Comparison of ENCODE assay signal across 1 cellular context in the genomic region with DNA sequence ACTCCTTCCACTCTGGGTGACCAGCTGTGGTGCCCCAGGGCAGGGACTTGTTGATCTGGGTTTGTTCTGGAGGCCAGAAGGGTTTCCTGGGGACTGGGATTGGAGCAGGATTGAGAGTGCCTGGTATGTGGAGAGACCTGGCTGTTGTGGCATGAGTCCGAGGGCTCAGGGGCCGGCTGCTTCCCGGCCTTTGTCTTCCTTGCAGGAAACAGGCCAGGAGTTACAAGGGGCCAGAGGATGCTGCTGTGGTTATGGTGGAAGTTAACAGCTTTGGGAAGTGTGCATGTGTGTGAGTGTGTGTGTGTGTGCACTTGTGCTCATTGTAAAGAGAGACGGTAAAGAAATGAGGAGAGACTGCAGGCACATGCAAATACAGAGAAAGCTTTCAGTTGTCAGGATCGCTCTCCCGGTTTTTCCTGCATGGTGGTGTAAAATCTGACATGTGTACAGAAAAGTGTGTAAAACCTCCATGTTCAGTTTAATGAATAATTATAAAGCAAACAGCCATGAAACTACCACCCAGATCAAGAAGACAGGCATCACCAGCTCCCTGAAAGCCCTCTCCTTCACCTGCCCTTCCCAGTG.
TF ChIP-seq lines count a peak whose summit lies in the region.

No MANE protein-coding gene starts in this region.

TF ChIP-seq in GM23338, 12 proteins besides CTCF, POLR2A, EP300 and RAD21 (continued from another document):
- TF ChIP-seq, protein P1, sequence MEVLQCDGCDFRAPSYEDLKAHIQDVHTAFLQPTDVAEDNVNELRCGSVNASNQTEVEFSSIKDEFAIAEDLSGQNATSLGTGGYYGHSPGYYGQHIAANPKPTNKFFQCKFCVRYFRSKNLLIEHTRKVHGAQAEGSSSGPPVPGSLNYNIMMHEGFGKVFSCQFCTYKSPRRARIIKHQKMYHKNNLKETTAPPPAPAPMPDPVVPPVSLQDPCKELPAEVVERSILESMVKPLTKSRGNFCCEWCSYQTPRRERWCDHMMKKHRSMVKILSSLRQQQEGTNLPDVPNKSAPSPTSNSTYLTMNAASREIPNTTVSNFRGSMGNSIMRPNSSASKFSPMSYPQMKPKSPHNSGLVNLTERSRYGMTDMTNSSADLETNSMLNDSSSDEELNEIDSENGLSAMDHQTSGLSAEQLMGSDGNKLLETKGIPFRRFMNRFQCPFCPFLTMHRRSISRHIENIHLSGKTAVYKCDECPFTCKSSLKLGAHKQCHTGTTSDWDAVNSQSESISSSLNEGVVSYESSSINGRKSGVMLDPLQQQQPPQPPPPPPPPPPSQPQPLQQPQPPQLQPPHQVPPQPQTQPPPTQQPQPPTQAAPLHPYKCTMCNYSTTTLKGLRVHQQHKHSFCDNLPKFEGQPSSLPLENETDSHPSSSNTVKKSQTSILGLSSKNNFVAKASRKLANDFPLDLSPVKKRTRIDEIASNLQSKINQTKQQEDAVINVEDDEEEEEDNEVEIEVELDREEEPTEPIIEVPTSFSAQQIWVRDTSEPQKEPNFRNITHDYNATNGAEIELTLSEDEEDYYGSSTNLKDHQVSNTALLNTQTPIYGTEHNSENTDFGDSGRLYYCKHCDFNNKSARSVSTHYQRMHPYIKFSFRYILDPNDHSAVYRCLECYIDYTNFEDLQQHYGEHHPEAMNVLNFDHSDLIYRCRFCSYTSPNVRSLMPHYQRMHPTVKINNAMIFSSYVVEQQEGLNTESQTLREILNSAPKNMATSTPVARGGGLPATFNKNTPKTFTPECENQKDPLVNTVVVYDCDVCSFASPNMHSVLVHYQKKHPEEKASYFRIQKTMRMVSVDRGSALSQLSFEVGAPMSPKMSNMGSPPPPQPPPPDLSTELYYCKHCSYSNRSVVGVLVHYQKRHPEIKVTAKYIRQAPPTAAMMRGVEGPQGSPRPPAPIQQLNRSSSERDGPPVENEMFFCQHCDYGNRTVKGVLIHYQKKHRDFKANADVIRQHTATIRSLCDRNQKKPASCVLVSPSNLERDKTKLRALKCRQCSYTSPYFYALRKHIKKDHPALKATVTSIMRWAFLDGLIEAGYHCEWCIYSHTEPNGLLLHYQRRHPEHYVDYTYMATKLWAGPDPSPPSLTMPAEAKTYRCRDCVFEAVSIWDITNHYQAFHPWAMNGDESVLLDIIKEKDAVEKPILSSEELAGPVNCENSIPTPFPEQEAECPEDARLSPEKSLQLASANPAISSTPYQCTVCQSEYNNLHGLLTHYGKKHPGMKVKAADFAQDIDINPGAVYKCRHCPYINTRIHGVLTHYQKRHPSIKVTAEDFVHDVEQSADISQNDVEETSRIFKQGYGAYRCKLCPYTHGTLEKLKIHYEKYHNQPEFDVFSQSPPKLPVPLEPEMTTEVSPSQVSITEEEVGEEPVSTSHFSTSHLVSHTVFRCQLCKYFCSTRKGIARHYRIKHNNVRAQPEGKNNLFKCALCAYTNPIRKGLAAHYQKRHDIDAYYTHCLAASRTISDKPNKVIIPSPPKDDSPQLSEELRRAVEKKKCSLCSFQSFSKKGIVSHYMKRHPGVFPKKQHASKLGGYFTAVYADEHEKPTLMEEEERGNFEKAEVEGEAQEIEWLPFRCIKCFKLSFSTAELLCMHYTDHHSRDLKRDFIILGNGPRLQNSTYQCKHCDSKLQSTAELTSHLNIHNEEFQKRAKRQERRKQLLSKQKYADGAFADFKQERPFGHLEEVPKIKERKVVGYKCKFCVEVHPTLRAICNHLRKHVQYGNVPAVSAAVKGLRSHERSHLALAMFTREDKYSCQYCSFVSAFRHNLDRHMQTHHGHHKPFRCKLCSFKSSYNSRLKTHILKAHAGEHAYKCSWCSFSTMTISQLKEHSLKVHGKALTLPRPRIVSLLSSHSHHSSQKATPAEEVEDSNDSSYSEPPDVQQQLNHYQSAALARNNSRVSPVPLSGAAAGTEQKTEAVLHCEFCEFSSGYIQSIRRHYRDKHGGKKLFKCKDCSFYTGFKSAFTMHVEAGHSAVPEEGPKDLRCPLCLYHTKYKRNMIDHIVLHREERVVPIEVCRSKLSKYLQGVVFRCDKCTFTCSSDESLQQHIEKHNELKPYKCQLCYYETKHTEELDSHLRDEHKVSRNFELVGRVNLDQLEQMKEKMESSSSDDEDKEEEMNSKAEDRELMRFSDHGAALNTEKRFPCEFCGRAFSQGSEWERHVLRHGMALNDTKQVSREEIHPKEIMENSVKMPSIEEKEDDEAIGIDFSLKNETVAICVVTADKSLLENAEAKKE (CRISPR knock-in tag; IDR thresholded peaks at IDR 0.05), result no peak
